6 cellular contexts compared by ENCODE assay signal in genomic region chr4:9582880-9583279, GRCh38.
DNase-seq lines count a peak whose midpoint lies in the region; FAIRE-seq and TF ChIP-seq lines count a peak whose summit lies in the region.
"Not testable (repeated sequence)": the region's sequence is repeated elsewhere in the genome, so short reads cannot be mapped to it uniquely, and the experiment has no call there.

No MANE protein-coding gene starts in this region.

- H4K20me1 ChIP-seq in hepatocyte (ENCODE audit: insufficient read depth, poor library complexity, severe bottlenecking) = not testable (repeated sequence)

- not testable (repeated sequence) for H2AFZ ChIP-seq in hepatocyte

- not testable (repeated sequence) for H3K36me3 ChIP-seq in HAP-1 (replicated peaks); hepatocyte (replicated peaks; ENCODE audit: insufficient read depth, low read depth); transverse colon

- not testable (repeated sequence) for TF ChIP-seq EP300 in transverse colon (IDR thresholded peaks at IDR 0.05; ENCODE audit: low read depth)

- H3K27ac ChIP-seq in hepatocyte = not testable (repeated sequence)
- peak overlapping the region; percentile 38 to 56 (median 54) for H3K27ac ChIP-seq in transverse colon

- not testable (repeated sequence) for TF ChIP-seq CTCF in hepatocyte (IDR thresholded peaks at IDR 0.05; ENCODE audit: poor library complexity); progenitor cell of endocrine pancreas (IDR thresholded peaks at IDR 0.05; ENCODE audit: unreplicated experiment); transverse colon (IDR thresholded peaks at IDR 0.05)

- intact Hi-C loops in transverse colon (cut with DNase I; ENCODE audit: low total_unique reads) = not testable (repeated sequence)

- not testable (repeated sequence) for H3K4me2 ChIP-seq in hepatocyte

- peaks cover 16% of the 10 kb centered on the region for H3K9me3 Mint-ChIP-seq in progenitor cell of endocrine pancreas (ENCODE audit: low read depth)

- in situ Hi-C loops in HAP-1 (cut with MboI; ENCODE audit: low sequenced_read_pairs); transverse colon (cut with MboI; ENCODE audit: low pct_ligation_motif_present in 1 of 4, low pct_unique_long_range_greater_than_20kb in 1 of 4, low sequenced_read_pairs in 3 of 4): not testable (repeated sequence)

- not testable (repeated sequence) for H3K4me1 ChIP-seq in HAP-1; hepatocyte (ENCODE audit: insufficient read depth)
- H3K4me1 ChIP-seq in transverse colon = peaks cover 0 to 11% (median 0%) of the 10 kb centered on the region in 4 donors

- not testable (repeated sequence) for H3K4me1 Mint-ChIP-seq in progenitor cell of endocrine pancreas (ENCODE audit: low read depth)

- not testable (repeated sequence) for H3K36me3 Mint-ChIP-seq in progenitor cell of endocrine pancreas (ENCODE audit: insufficient read depth)

- H3K27me3 Mint-ChIP-seq in progenitor cell of endocrine pancreas = not testable (repeated sequence)

- not testable (repeated sequence) for H3K27me3 ChIP-seq in HAP-1 (ENCODE audit: low read depth); hepatocyte; transverse colon

- WGBS in hepatocyte (ENCODE audit: low lambda C conversion rate, missing lambda C conversion rate) = 39% methylated on average over 5 of the region's 5 CpGs
- 24 to 39% methylated on average over 4 to 5 of the region's 5 CpGs for WGBS in transverse colon (ENCODE audit: low coverage in 1 of 2), 2 donors

- H3K79me2 ChIP-seq in hepatocyte = not testable (repeated sequence)

- H3K9me3 ChIP-seq in HAP-1; hepatocyte (ENCODE audit: low read depth); transverse colon: not testable (repeated sequence)

- not testable (repeated sequence) for H3K9me2 ChIP-seq in hepatocyte (replicated peaks; ENCODE audit: insufficient read depth)

- H3K4me3 ChIP-seq in HAP-1, hepatocyte, transverse colon: not testable (repeated sequence)

- H3K4me3 Mint-ChIP-seq in progenitor cell of endocrine pancreas (ENCODE audit: low read depth) = not testable (repeated sequence)

- DNase-seq in HAP-1 (ENCODE audit: low spot score in 2 of 2) (peak; percentile 18 to 66), hepatocyte (ENCODE audit: low spot score) (peak; percentile 23), left kidney (ENCODE audit: low read depth, low spot score) (peak; percentile 1), transverse colon (peak; percentile 72)
- DNase-seq in progenitor cell of endocrine pancreas (ENCODE audit: low spot score, unreplicated experiment) = not testable (repeated sequence)

- TF ChIP-seq POLR2A in transverse colon (IDR thresholded peaks at IDR 0.05) = not testable (repeated sequence)

- H3K27ac Mint-ChIP-seq in progenitor cell of endocrine pancreas = peak overlapping the region; percentile 52

- peak; percentile 75 for FAIRE-seq in colon (lab: Jason Lieb, UNC)
